1 cellular context compared by ENCODE assay signal in genomic region chr19:8389891-8390616, GRCh38.
TF ChIP-seq lines count a peak whose summit lies in the region.

Gene RAB11B (plus strand): TSS chr19:8390360. CDS start chr19:8390417, 57 bp downstream.

TF ChIP-seq in GM23338, 12 proteins besides CTCF, POLR2A, EP300 and RAD21 (continued from another document):
- TF ChIP-seq ZNF462 (CRISPR knock-in tag; IDR thresholded peaks at IDR 0.05) (no peak), ZNF114 (CRISPR knock-in tag; IDR thresholded peaks at IDR 0.05) (no peak), POLR2AphosphoS5 (IDR thresholded peaks at IDR 0.05; ENCODE audit: low read depth) (peak; percentile 62), EZH2 (IDR thresholded peaks at IDR 0.05; ENCODE audit: low read depth, unreplicated experiment) (no peak), EZH2phosphoT487 (IDR thresholded peaks at IDR 0.05; ENCODE audit: unreplicated experiment) (no peak), ZNF331 (CRISPR knock-in tag; IDR thresholded peaks at IDR 0.05; ENCODE audit: low read depth) (peak; percentile 22; the same call in 1 of the 2 replicates)
TF ChIP-seq in GM23338: peak in this region for 4.
